In genomic region chr4:122914292-122914904, GRCh38 we compare ENCODE assay signal across 9 cellular contexts. TPM values are rescaled to one million over a fixed set of nuclear protein-coding genes. Genes with fewer than 3 reads are reported as not detected.
DNase-seq lines count a peak whose midpoint lies in the region; ATAC-seq and TF ChIP-seq lines count a peak whose summit lies in the region.
"Had no signal": no experiment of that assay in that cellular context is flagged by ENCODE, and none has a peak within 500 bp of the region (broad histone marks: within the 10 kb centered on the region; RNA-seq: fewer than 3 reads in every experiment).

No MANE protein-coding gene starts in this region.

- in situ Hi-C loops in astrocyte of the cerebellum (cut with HindIII; ENCODE audit: low sequenced_read_pairs) = no loop called here

- H3K27ac ChIP-seq in lower lobe of right lung = no peak overlapping the region
- H3K27ac ChIP-seq: skin epidermis had no signal

- TF ChIP-seq CTCF in GM12872 (IDR thresholded peaks at IDR 0.05; ENCODE audit: insufficient read depth, low read depth, low read length) = peak; percentile 67
- TF ChIP-seq CTCF in astrocyte of the cerebellum (IDR thresholded peaks at IDR 0.05; ENCODE audit: low read depth, low read length, missing control alignments) = peak; percentile 46
- peak; percentile 39 for TF ChIP-seq CTCF in lower lobe of right lung (IDR thresholded peaks at IDR 0.05)

- no peak overlapping the region for H3K4me3 ChIP-seq in astrocyte of the cerebellum (ENCODE audit: low read depth, low read length)
- H3K4me3 ChIP-seq in lower lobe of right lung = no peak overlapping the region
- H3K4me3 ChIP-seq: skin epidermis had no signal

- H3K27me3 ChIP-seq in lower lobe of right lung (ENCODE audit: low read depth) = no peaks in the 10 kb centered on the region

- intact Hi-C loops in lower lobe of right lung (cut with DNase I) = no loop called here

- no peaks in the 10 kb centered on the region for H3K9me3 ChIP-seq in lower lobe of right lung

- no peaks in the 10 kb centered on the region for H3K4me1 ChIP-seq in lower lobe of right lung

- ATAC-seq in GM21390 (IDR thresholded peaks at IDR 0.05; ENCODE audit: unreplicated experiment) (peak; percentile 97), lower lobe of right lung (peak; percentile 39 to 61)

- peak; percentile 51 for DNase-seq in HT1080 (ENCODE audit: low read depth)
- DNase-seq in astrocyte of the cerebellum (ENCODE audit: low read depth) = no peak
- DNase-seq in lower lobe of right lung = no peak
- no peak for DNase-seq in stimulated activated CD4-positive, alpha-beta T cell treated with anti-CD3 and anti-CD28 coated beads, Interleukin-2, amount 100 ng/mL, for 24 hours
- DNase-seq in NCI-H2227 (lab: John Stamatoyannopoulos, UW; ENCODE audit: unreplicated experiment) = no peak
- DNase-seq in effector CD4-positive, alpha-beta T cell = no peak

- no peaks in the 10 kb centered on the region for H3K36me3 ChIP-seq in lower lobe of right lung

RNA-seq across cellular contexts. Expression of gene NUDT6, which starts 8.0 kb away (rescaled TPM):
- total RNA-seq in HT1080 (2014; rRNA removed; shearing (Covaris generic)) = 13.6 and 14.6 TPM in 2 replicates
- polyA plus RNA-seq in HT1080 (2015; cell fraction: cytosol; rRNA removed) = 10.3 TPM in 2 replicates
- 20.6 and 22.7 TPM in 2 replicates for polyA plus RNA-seq in HT1080 (2015; cell fraction: nucleus; rRNA removed)
- total RNA-seq in lower lobe of right lung = 5.3 TPM
